8 cellular contexts compared by ENCODE assay signal in the genomic region with DNA sequence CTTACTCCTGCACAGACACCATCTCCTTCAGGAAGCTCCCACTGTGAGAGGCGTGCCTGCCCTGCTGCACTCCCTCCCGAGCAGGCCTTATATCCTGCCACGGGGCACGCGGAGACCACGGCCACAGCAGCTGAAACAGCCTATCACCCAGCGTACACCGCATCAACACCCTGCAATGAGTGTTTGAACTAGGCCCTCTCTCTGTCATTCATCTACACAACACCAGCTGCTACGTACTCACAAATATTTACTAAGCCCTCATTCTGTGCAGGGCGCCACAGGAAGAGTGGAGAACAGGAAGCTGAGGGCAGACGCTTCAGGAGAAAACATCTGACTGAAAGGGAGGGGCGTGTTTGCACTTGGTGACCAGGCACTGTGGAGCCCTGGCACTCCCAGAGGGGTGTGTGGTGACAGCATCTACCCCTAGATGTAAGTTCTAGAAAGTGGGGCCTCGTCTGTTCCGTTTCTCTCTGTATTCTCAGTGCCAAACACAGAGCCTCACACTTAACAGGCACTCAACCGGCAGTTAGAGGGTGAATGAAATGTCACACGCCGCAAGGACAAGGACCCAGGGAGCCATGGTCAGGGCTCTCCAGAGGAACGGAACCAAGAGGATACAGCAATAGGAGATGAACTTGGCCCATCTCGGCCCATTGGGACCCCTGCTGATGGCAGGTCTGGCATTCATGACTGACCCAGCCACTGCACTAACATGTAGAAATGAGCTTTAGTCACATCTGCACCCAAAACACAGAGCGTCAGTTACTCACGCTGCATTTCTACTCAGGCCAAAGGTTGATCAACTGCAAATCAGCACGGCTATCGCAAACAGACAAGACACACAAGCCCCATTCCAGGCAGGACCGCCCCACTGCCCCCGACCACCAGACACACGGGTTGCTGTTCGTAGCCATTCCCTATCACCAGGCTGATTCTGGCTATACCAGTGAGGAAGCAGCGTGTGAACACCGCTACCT. TPM values are rescaled to one million over a fixed set of nuclear protein-coding genes. Genes with fewer than 3 reads are reported as not detected.
DNase-seq lines count a peak whose midpoint lies in the region; ATAC-seq and TF ChIP-seq lines count a peak whose summit lies in the region.

No MANE protein-coding gene starts in this region.

- H3K27me3 ChIP-seq in esophagus (ENCODE audit: control insufficient read depth in 1 of 2, insufficient read depth in 2 of 2, low read length in 2 of 2) (no peaks in the 10 kb centered on the region), osteoblast (ENCODE audit: insufficient read depth, low read length) (no peaks in the 10 kb centered on the region)

- peak; percentile 94 for DNase-seq in NCI-H2196 treated with DMSO at 0.1 percent for 48 hours (lab: John Stamatoyannopoulos, UW; ENCODE audit: unreplicated experiment)
- peak; percentile 71 for DNase-seq in activated CD8-positive, alpha-beta memory T cell treated with anti-CD3 and anti-CD28 coated beads, Interleukin-2, amount 50 U/mL, for 48 hours
- peak; percentile 91 for DNase-seq in osteoblast (ENCODE audit: insufficient read length, low spot score, missing footprints)
- no peak for DNase-seq in EL

- H3K36me3 ChIP-seq in esophagus (ENCODE audit: control insufficient read depth in 2 of 2, insufficient read depth in 2 of 2, low read length in 1 of 2) (peaks cover 0 to 5% of the 10 kb centered on the region in 2 donors), osteoblast (ENCODE audit: insufficient read depth, low read length) (peaks cover 14% of the 10 kb centered on the region)

- ATAC-seq in GM21447 (IDR thresholded peaks at IDR 0.05; ENCODE audit: unreplicated experiment) (peak; percentile 56), GM21390 (IDR thresholded peaks at IDR 0.05; ENCODE audit: unreplicated experiment) (no peak), HG02759 (IDR thresholded peaks at IDR 0.05; ENCODE audit: unreplicated experiment) (no peak)

- peak overlapping the region; percentile 34 for H3K4me2 ChIP-seq in osteoblast (ENCODE audit: insufficient read depth, low read length)

- H3K27ac ChIP-seq in esophagus (ENCODE audit: low read depth in 2 of 2, low read length in 1 of 2) (peak overlapping the region; percentile 76 to 81), osteoblast (ENCODE audit: low read depth, low read length) (peak overlapping the region; percentile 47)

- H4K20me1 ChIP-seq in osteoblast (ENCODE audit: insufficient read depth, low read length): peaks cover 90% of the 10 kb centered on the region

- TF ChIP-seq CTCF in osteoblast (IDR thresholded peaks at IDR 0.05; ENCODE audit: extremely low read depth, low read depth, low read length): no peak

- no peak overlapping the region for H2AFZ ChIP-seq in osteoblast (ENCODE audit: low read length)

- no peaks in the 10 kb centered on the region for H3K9me3 ChIP-seq in esophagus (ENCODE audit: control insufficient read depth in 2 of 2, insufficient read depth in 1 of 2, low read depth in 1 of 2, low read length in 1 of 2)
- H3K9me3 ChIP-seq in osteoblast (ENCODE audit: low read depth, low read length): no peaks in the 10 kb centered on the region

- H3K4me3 ChIP-seq in esophagus (ENCODE audit: low read depth in 1 of 2, low read length in 2 of 2) (no peak overlapping the region), osteoblast (ENCODE audit: insufficient read depth, low read length) (no peak overlapping the region)

- H3K4me1 ChIP-seq in esophagus (ENCODE audit: control insufficient read depth in 2 of 2, insufficient read depth in 2 of 2, low read length in 1 of 2): peaks cover 16 to 30% of the 10 kb centered on the region in 2 donors
- H3K4me1 ChIP-seq in osteoblast (ENCODE audit: insufficient read depth, low read length): peaks cover 13% of the 10 kb centered on the region

- 39 to 51% methylated on average over 29 of the region's 29 CpGs for WGBS in esophagus, 2 donors

- peaks cover 100% of the 10 kb centered on the region for H3K79me2 ChIP-seq in osteoblast (ENCODE audit: insufficient read depth, low read length)

RNA-seq across cellular contexts. Expression of a gene that starts 15.7 kb away (rescaled TPM):
- polyA plus RNA-seq in esophagus: 10 to 100 TPM; 25.0 to 34.4 TPM
- 40.5 and 42.1 TPM in 2 replicates for total RNA-seq in osteoblast

RNA-seq across cellular contexts. Expression of a gene that starts 48.2 kb away (rescaled TPM):
- polyA plus RNA-seq in esophagus: 10 to 100 TPM in 1 of 2 donors, 1 to 10 TPM in 1; 8.0 to 18.7 TPM
- total RNA-seq in osteoblast: 10.6 and 18.1 TPM in 2 replicates

RNA-seq across cellular contexts. Expression of a gene that starts 57.6 kb away (rescaled TPM):
- polyA plus RNA-seq in esophagus: 1 to 10 TPM; 3.4 to 7.9 TPM
- 12.3 and 12.7 TPM in 2 replicates for total RNA-seq in osteoblast

RNA-seq across cellular contexts. Expression of a gene that starts 58.7 kb away (rescaled TPM):
- polyA plus RNA-seq in esophagus: 100 to 1,000 TPM; 328 to 390 TPM
- total RNA-seq in osteoblast: 235 and 265 TPM in 2 replicates
